Comparison of ENCODE assay signal across 1 cellular context in genomic region chr4:138182838-138183426, GRCh38.
TF ChIP-seq lines count a peak whose summit lies in the region.

No MANE protein-coding gene starts in this region.

TF ChIP-seq in HepG2, 621 proteins besides CTCF, POLR2A, EP300 and RAD21 (continued from another document):
- TF ChIP-seq PPARG (CRISPR knock-in tag; conservative IDR thresholded peaks at IDR 0.05), result no peak
- TF ChIP-seq USF2 (IDR thresholded peaks at IDR 0.05; ENCODE audit: low read depth, low read length), result no peak
- TF ChIP-seq USF2 (CRISPR knock-in tag; IDR thresholded peaks at IDR 0.05; ENCODE audit: borderline replicate concordance), result no peak
- no peak for TF ChIP-seq ZBTB3 (CRISPR knock-in tag; IDR thresholded peaks at IDR 0.05; ENCODE audit: borderline replicate concordance, low read depth)
- TF ChIP-seq ZNF276 (CRISPR knock-in tag; IDR thresholded peaks at IDR 0.05; ENCODE audit: low read depth), result no peak
